ENCODE assay signal across 1 cellular context in the genomic region with DNA sequence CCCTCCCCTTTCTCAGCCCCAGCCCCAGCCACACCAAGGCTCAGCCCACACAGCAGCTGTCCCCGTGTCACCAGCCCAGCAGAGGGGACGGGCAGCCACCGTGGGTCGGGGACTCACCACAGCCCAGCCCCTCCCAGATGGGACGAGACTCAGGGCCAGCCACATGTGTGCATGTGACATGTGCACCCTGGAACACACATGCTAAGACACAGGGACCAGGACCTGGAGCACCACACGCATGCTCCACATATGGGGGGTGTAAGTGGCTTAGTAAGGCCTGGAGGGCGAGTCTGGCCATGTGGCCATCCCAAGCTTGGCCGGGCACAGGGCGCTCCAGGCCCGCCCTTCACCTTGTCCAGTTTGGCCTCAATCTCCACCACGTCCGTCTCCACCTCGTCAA.
TF ChIP-seq lines count a peak whose summit lies in the region.

No MANE protein-coding gene starts in this region.

TF ChIP-seq in H1, 55 proteins besides CTCF, POLR2A, EP300 and RAD21:
- TF ChIP-seq POLR2AphosphoS5 (IDR thresholded peaks at IDR 0.05; ENCODE audit: low read depth, low read length): no peak
- no peak for TF ChIP-seq NANOG (IDR thresholded peaks at IDR 0.05; ENCODE audit: insufficient read depth, low read depth, low read length, poor library complexity, severe bottlenecking)
- no peak for TF ChIP-seq SIN3A (conservative IDR thresholded peaks at IDR 0.05 in 1 of 2, IDR thresholded peaks at IDR 0.05 in 1 of 2; ENCODE audit: low read depth in 1 of 2, low read length in 2 of 2)
- TF ChIP-seq POU5F1 (IDR thresholded peaks at IDR 0.05; ENCODE audit: low read depth, low read length): no peak
- TF ChIP-seq SUZ12 (IDR thresholded peaks at IDR 0.05; ENCODE audit: low read length): no peak
- no peak for TF ChIP-seq CHD7 (IDR thresholded peaks at IDR 0.05; ENCODE audit: insufficient replicate concordance, low read length)
- TF ChIP-seq TAF1 (IDR thresholded peaks at IDR 0.05; ENCODE audit: low read depth, low read length): no peak
- no peak for TF ChIP-seq SRF (IDR thresholded peaks at IDR 0.05; ENCODE audit: low read depth, low read length)
- TF ChIP-seq CBX8 (IDR thresholded peaks at IDR 0.05; ENCODE audit: borderline replicate concordance, low read depth, low read length): no peak
- TF ChIP-seq JUN (IDR thresholded peaks at IDR 0.05; ENCODE audit: low read depth, low read length): no peak
- TF ChIP-seq, protein P1, sequence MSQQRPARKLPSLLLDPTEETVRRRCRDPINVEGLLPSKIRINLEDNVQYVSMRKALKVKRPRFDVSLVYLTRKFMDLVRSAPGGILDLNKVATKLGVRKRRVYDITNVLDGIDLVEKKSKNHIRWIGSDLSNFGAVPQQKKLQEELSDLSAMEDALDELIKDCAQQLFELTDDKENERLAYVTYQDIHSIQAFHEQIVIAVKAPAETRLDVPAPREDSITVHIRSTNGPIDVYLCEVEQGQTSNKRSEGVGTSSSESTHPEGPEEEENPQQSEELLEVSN (IDR thresholded peaks at IDR 0.05): no peak
- TF ChIP-seq GTF2F1 (IDR thresholded peaks at IDR 0.05; ENCODE audit: borderline replicate concordance, low read depth, low read length): no peak
